ENCODE assay signal across 18 cellular contexts in the genomic region with DNA sequence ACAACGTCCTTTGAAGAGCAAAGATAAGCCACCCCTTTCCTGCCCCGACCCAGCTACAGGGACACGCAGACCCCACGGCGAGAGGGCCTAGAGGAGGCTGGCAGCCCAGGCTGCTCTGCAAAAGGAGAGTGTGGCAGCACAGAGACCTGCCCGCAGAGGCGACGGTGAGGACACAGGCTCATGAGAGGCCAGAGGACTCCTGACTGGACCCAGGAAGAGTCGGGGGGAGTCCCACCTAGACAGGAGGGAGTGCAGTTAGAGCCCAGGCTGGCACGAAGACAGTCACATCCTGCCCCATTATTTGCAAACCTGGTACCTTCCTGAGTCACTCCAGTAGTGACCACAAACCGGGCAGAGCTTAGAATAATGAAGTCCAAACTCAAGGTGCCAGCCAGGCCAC.
A peak's percentile ranks its signal among the peaks of the same experiment; 100 is the strongest.
DNase-seq lines count a peak whose midpoint lies in the region; ATAC-seq and TF ChIP-seq lines count a peak whose summit lies in the region.
"Had no signal": no experiment of that assay in that cellular context is flagged by ENCODE, and none has a peak within 500 bp of the region (broad histone marks: within the 10 kb centered on the region; RNA-seq: fewer than 3 reads in every experiment).

No MANE protein-coding gene starts in this region.

- H3K36me3 Mint-ChIP-seq in neural progenitor cell: no peaks in the 10 kb centered on the region
- H3K36me3 Mint-ChIP-seq: CD8-positive, alpha-beta T cell had no signal

- H3K36me3 ChIP-seq in RWPE2 (ENCODE audit: low read depth) (no peaks in the 10 kb centered on the region), neural progenitor cell (no peaks in the 10 kb centered on the region)
- H3K36me3 ChIP-seq: BLaER1 had no signal

- H3F3A ChIP-seq in neural progenitor cell (ENCODE audit: low read depth): no peaks in the 10 kb centered on the region

- H3K4me1 Mint-ChIP-seq in neural progenitor cell: peaks cover 3% of the 10 kb centered on the region
- H3K4me1 Mint-ChIP-seq: GM23338 had no signal

- H3K27me3 ChIP-seq in RWPE2 (ENCODE audit: insufficient read depth, poor library complexity, severe bottlenecking): peaks cover 82% of the 10 kb centered on the region
- no peaks in the 10 kb centered on the region for H3K27me3 ChIP-seq in neural progenitor cell
- H3K27me3 ChIP-seq: BLaER1 had no signal

- no peaks in the 10 kb centered on the region for H4K20me1 ChIP-seq in neural progenitor cell (ENCODE audit: low read depth)
- H4K20me1 ChIP-seq: BLaER1 had no signal

- H3K27me3 Mint-ChIP-seq in neural progenitor cell (ENCODE audit: insufficient read depth, low read depth): peaks cover 11% of the 10 kb centered on the region

- H3K27ac ChIP-seq in RWPE2 (ENCODE audit: poor library complexity, severe bottlenecking): no peak overlapping the region
- H3K27ac ChIP-seq in neural progenitor cell: no peak overlapping the region
- H3K27ac ChIP-seq: BLaER1 had no signal

- no peaks in the 10 kb centered on the region for H3K79me2 ChIP-seq in neural progenitor cell (ENCODE audit: low read depth)

- ATAC-seq in RWPE2 (ENCODE audit: low read depth) (peak; percentile 26; the same call in 2 of the 3 replicates), GM19324 (IDR thresholded peaks at IDR 0.05; ENCODE audit: low FRiP score, unreplicated experiment) (no peak)
- ATAC-seq: CD8-positive, alpha-beta T cell; GM12878; GM23338; HCT116 had no signal

- H3K4me3 ChIP-seq in RWPE2 (ENCODE audit: severe bottlenecking): no peak overlapping the region
- H3K4me3 ChIP-seq in neural progenitor cell: no peak overlapping the region
- H3K4me3 ChIP-seq: BLaER1, GM12878, GM23338 had no signal

- H3K4me3 Mint-ChIP-seq in neural progenitor cell: no peak overlapping the region
- H3K4me3 Mint-ChIP-seq: CD8-positive, alpha-beta T cell; GM23338; HFFc6 had no signal

- no peaks in the 10 kb centered on the region for H3K4me1 ChIP-seq in RWPE2 (ENCODE audit: insufficient read depth, poor library complexity, severe bottlenecking)
- no peaks in the 10 kb centered on the region for H3K4me1 ChIP-seq in neural progenitor cell
- H3K4me1 ChIP-seq: BLaER1 had no signal

- H3K9me3 ChIP-seq in RWPE2 (ENCODE audit: severe bottlenecking) (no peaks in the 10 kb centered on the region), neural progenitor cell (ENCODE audit: low read depth) (no peaks in the 10 kb centered on the region)

- H3K27ac Mint-ChIP-seq in neural progenitor cell: peak overlapping the region; percentile 50
- H3K27ac Mint-ChIP-seq: CD8-positive, alpha-beta T cell; GM23338; HFFc6 had no signal

- TF ChIP-seq CTCF in RWPE2 (IDR thresholded peaks at IDR 0.05; ENCODE audit: poor library complexity, severe bottlenecking): no peak
- TF ChIP-seq CTCF in neural progenitor cell (IDR thresholded peaks at IDR 0.05): no peak

- DNase-seq in HT1080 (ENCODE audit: low read depth): peak; percentile 8
- peak; percentile 80 for DNase-seq in RWPE2 (ENCODE audit: low spot score)
- DNase-seq in neural progenitor cell (ENCODE audit: low spot score): no peak
- DNase-seq in NCI-H146 (lab: John Stamatoyannopoulos, UW): no peak
- no peak for DNase-seq in SW480 (ENCODE audit: low spot score)
- no peak for DNase-seq in NCI-H2196 treated with DMSO at 0.1 percent for 48 hours (lab: John Stamatoyannopoulos, UW; ENCODE audit: unreplicated experiment)
- DNase-seq: 8988T; Calu3; CD8-positive, alpha-beta T cell; DMS79 treated with DMSO at 0.1 percent for 48 hours; EL; H7; HFFc6 had no signal

- H2AFZ ChIP-seq in neural progenitor cell (replicated peaks): no peak overlapping the region
- H2AFZ ChIP-seq: GM23338 had no signal

- H3K9ac ChIP-seq in neural progenitor cell: no peak overlapping the region
- H3K9ac ChIP-seq: BLaER1 had no signal

- no peak overlapping the region for H3K4me2 ChIP-seq in neural progenitor cell
- H3K4me2 ChIP-seq: BLaER1, GM23338 had no signal

- H3K9me3 Mint-ChIP-seq in neural progenitor cell: no peaks in the 10 kb centered on the region
- H3K9me3 Mint-ChIP-seq: HFFc6 had no signal

Comparison
In these comparisons a context has a peak if more than half of its experiments do, and no peak if none do; other contexts are left out.
1. DNase-seq: peak in HT1080 (single experiment) and RWPE2 (single experiment); none in neural progenitor cell (single experiment), NCI-H146 (single experiment), SW480 (single experiment) and NCI-H2196 treated with DMSO at 0.1 percent for 48 hours (single experiment).